24 cellular contexts compared by ENCODE assay signal in genomic region chr4:93448691-93449293, GRCh38.
"Had no signal": no experiment of that assay in that cellular context is flagged by ENCODE, and none has a peak within 500 bp of the region (broad histone marks: within the 10 kb centered on the region; RNA-seq: fewer than 3 reads in every experiment).

No MANE protein-coding gene starts in this region.

- H3K79me2 ChIP-seq: hepatocyte had no signal

- H3K4me1 Mint-ChIP-seq: immature natural killer cell, mesothelial cell of epicardium, naive B cell had no signal

- ATAC-seq: foreskin keratinocyte, gastroesophageal sphincter, heart left ventricle, left colon, left lobe of liver, left ventricle myocardium superior, lower lobe of right lung, mucosa of descending colon had no signal

- H3K27me3 ChIP-seq: dorsolateral prefrontal cortex, esophagus muscularis mucosa, foreskin keratinocyte, gastroesophageal sphincter, heart left ventricle, hepatocyte had no signal

- H3K4me2 ChIP-seq: hepatocyte had no signal

- H3K4me1 ChIP-seq: esophagus muscularis mucosa, foreskin keratinocyte, gastroesophageal sphincter, heart left ventricle, lower lobe of right lung had no signal

- H3K36me3 Mint-ChIP-seq: immature natural killer cell, mesothelial cell of epicardium, naive B cell had no signal

- H3K27ac ChIP-seq: coronary artery, dorsolateral prefrontal cortex, esophagus muscularis mucosa, foreskin keratinocyte, gastroesophageal sphincter, heart left ventricle, hepatocyte, lower lobe of right lung had no signal

- H3K27me3 Mint-ChIP-seq: naive B cell had no signal

- H3K4me3 Mint-ChIP-seq: immature natural killer cell, mesothelial cell of epicardium, naive B cell had no signal

- H3K27ac Mint-ChIP-seq: immature natural killer cell, mesothelial cell of epicardium, naive B cell had no signal

- H3K4me3 ChIP-seq: coronary artery, dorsolateral prefrontal cortex, esophagus muscularis mucosa, gastroesophageal sphincter, heart left ventricle, hepatocyte, lower lobe of right lung, mucosa of descending colon had no signal

- H3K9me3 Mint-ChIP-seq: mesothelial cell of epicardium had no signal

- H3K36me3 ChIP-seq: esophagus muscularis mucosa, gastroesophageal sphincter, heart left ventricle, lower lobe of right lung had no signal

- FAIRE-seq: endothelial cell of umbilical vein had no signal

- DNase-seq: dermis blood vessel endothelial cell; dorsolateral prefrontal cortex; effector CD4-positive, alpha-beta T cell; effector memory CD4-positive, alpha-beta T cell; foreskin keratinocyte; heart left ventricle; hypothalamus; immature natural killer cell; islet precursor cell; kidney; kidney glomerular epithelial cell; left colon; left ventricle myocardium superior; lower lobe of right lung; mesenchymal stem cell; mucosa of descending colon; naive B cell had no signal

- H3K9me3 ChIP-seq: esophagus muscularis mucosa, gastroesophageal sphincter, heart left ventricle, lower lobe of right lung, mucosa of descending colon had no signal

- H2AFZ ChIP-seq: hepatocyte had no signal
